ENCODE assay signal across 29 cellular contexts in genomic region chr12:113105606-113106271, GRCh38. TPM values are rescaled to one million over a fixed set of nuclear protein-coding genes. Genes with fewer than 3 reads are reported as not detected.
"Had no signal": no experiment of that assay in that cellular context is flagged by ENCODE, and none has a peak within 500 bp of the region (broad histone marks: within the 10 kb centered on the region; RNA-seq: fewer than 3 reads in every experiment).

No MANE protein-coding gene starts in this region.

- H3K4me3 ChIP-seq: cardiac muscle cell, esophagus muscularis mucosa, ovary, skin epidermis, vagina had no signal

- ATAC-seq: effector memory CD8-positive, alpha-beta T cell; foreskin keratinocyte; left cardiac atrium; left ventricle myocardium superior; sciatic nerve; stimulated activated memory B cell treated with anti-CD40 and anti-IgM and Interleukin-4, amounts not matched to agents 10 μg/mL and 1 μg/mL and 100 μg/mL, for 72 hours; stimulated activated naive CD8-positive, alpha-beta T cell treated with anti-CD3 and anti-CD28 coated beads, Interleukin-15, amount 100 ng/mL, for 72 hours; T-cell had no signal

- H3K27ac ChIP-seq: cardiac muscle cell, esophagus muscularis mucosa, foreskin keratinocyte, neutrophil, ovary, skin epidermis, vagina had no signal

- H3K27me3 ChIP-seq: ovary, vagina had no signal

- H3K36me3 ChIP-seq: cardiac muscle cell, esophagus muscularis mucosa, neutrophil, ovary, vagina had no signal

- DNase-seq: activated CD4-positive, alpha-beta T cell treated with anti-CD3 and anti-CD28 coated beads for 4 hours; activated CD4-positive, alpha-beta T cell treated with anti-CD3 and anti-CD28 coated beads, Interleukin-2, amount 50 U/mL, for 4 hours; activated effector memory CD4-positive, alpha-beta T cell treated with Interleukin-2 at 50 U/mL for 16 hours; activated naive CD4-positive, alpha-beta T cell treated with Interleukin-2 at 50 U/mL for 16 hours; activated T-cell treated with anti-CD3 and anti-CD28 coated beads for 4 hours; anterior cingulate cortex; cerebellar nuclear complex; cortex of kidney; effector memory CD8-positive, alpha-beta T cell; foreskin keratinocyte; glutamatergic neuron; left cardiac atrium; left ventricle myocardium superior; ovary; stimulated activated CD4-positive, alpha-beta T cell treated with anti-CD3 and anti-CD28 coated beads, Interleukin-4, amount 100 ng/mL, for 24 hours; stimulated activated naive CD8-positive, alpha-beta T cell treated with anti-CD3 and anti-CD28 coated beads, Interleukin-15, amount 100 ng/mL, for 72 hours; substantia nigra; T-cell had no signal

- H3K9me3 ChIP-seq: esophagus muscularis mucosa, neutrophil, ovary, vagina had no signal

- H3K4me1 ChIP-seq: foreskin keratinocyte had no signal

RNA-seq across cellular contexts. Expression of gene RASAL1, which starts 29.8 kb away (rescaled TPM):
- total RNA-seq: endothelial cell of umbilical vein, left cardiac atrium, left ventricle myocardium superior, lung microvascular endothelial cell had no signal
- polyA plus RNA-seq: endothelial cell of umbilical vein, foreskin keratinocyte had no signal

RNA-seq across cellular contexts. Expression of gene CFAP73, which starts 43.8 kb away (rescaled TPM):
- total RNA-seq: cardiac muscle cell, endothelial cell of umbilical vein, esophagus muscularis mucosa, foreskin keratinocyte, left cardiac atrium, left ventricle myocardium superior, lung microvascular endothelial cell, mucosa of gallbladder, progenitor cell of endocrine pancreas, vagina had no signal
- polyA plus RNA-seq: cardiac muscle cell, endothelial cell of umbilical vein, foreskin keratinocyte had no signal

RNA-seq across cellular contexts. Expression of gene DTX1, which starts 49.2 kb away (rescaled TPM):
- total RNA-seq: foreskin keratinocyte had no signal
- polyA plus RNA-seq: foreskin keratinocyte had no signal
